Comparison of ENCODE assay signal across 21 cellular contexts in the genomic region with DNA sequence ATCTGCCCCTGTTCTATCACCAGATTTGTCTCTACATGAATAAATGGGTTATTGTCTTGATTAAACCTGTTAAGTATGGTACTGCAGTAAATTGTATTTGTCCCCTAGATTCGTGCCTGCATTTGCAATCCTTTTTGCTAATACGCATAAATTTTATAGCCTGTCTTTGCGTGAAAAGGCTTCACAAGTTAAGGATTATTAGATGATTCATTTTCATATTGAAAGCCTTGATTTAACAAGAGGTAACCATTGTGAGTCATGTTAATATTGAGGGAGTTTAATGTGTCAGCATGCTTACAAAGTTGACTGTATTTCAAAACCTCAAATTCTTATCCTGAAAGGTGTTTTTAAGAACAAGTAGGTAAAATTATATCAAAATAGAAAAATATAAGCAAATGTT.
DNase-seq lines count a peak whose midpoint lies in the region; ATAC-seq, FAIRE-seq and TF ChIP-seq lines count a peak whose summit lies in the region.
"Had no signal": no experiment of that assay in that cellular context is flagged by ENCODE, and none has a peak within 500 bp of the region (broad histone marks: within the 10 kb centered on the region; RNA-seq: fewer than 3 reads in every experiment).

No MANE protein-coding gene starts in this region.

- H3K27ac Mint-ChIP-seq in MCF 10A (ENCODE audit: low read depth, unreplicated experiment) = peak overlapping the region; percentile 82
- H3K27ac Mint-ChIP-seq: activated naive CD4-positive, alpha-beta T cell treated with anti-CD3 and anti-CD28 coated beads, Interleukin-2, amount 50 U/mL, for 72 hours; CD14-positive monocyte; GM23338; naive thymus-derived CD8-positive, alpha-beta T cell had no signal

- no peaks in the 10 kb centered on the region for H3K27me3 Mint-ChIP-seq in MCF 10A (ENCODE audit: insufficient read depth, unreplicated experiment)

- 88 to 95% (median 92%) methylated on average over 3 of the region's 3 CpGs for WGBS in heart left ventricle, 4 donors

- intact Hi-C loops in MCF 10A (cut with micrococcal nuclease) (loop anchor here (5.0 to 10.0 kb wide), 5 partner anchors 59 to 376 kb away; no protein-coding TSS in a partner anchor), breast epithelium (cut with DNase I; ENCODE audit: low total_unique reads) (no loop called here), heart left ventricle (cut with DNase I) (no loop called here)

- H3K4me1 ChIP-seq in breast epithelium (no peaks in the 10 kb centered on the region), thoracic aorta (ENCODE audit: control insufficient read depth in 1 of 2, low read depth in 2 of 2) (peaks cover 0 to 23% of the 10 kb centered on the region in 2 donors), heart left ventricle (peaks cover 0 to 7% (median 0%) of the 10 kb centered on the region in 12 donors)
- H3K4me1 ChIP-seq: testis had no signal

- H3K4me3 ChIP-seq in breast epithelium (no peak overlapping the region), thoracic aorta (no peak overlapping the region), heart left ventricle (no peak overlapping the region)
- H3K4me3 ChIP-seq: GM23338, testis had no signal

- peaks cover 4% of the 10 kb centered on the region for H3K36me3 Mint-ChIP-seq in MCF 10A (ENCODE audit: insufficient read depth, unreplicated experiment)
- H3K36me3 Mint-ChIP-seq: activated naive CD4-positive, alpha-beta T cell treated with anti-CD3 and anti-CD28 coated beads, Interleukin-2, amount 50 U/mL, for 72 hours; CD14-positive monocyte; naive thymus-derived CD8-positive, alpha-beta T cell had no signal

- peak; percentile 45 for FAIRE-seq in islet of Langerhans (lab: Jason Lieb, UNC)
- FAIRE-seq: A204.1, GM18507 had no signal

- DNase-seq in MCF 10A (ENCODE audit: unreplicated experiment) = peak; percentile 57
- no peak for DNase-seq in breast epithelium (ENCODE audit: low spot score in 2 of 2)
- DNase-seq in amniotic epithelial cell (ENCODE audit: low read depth) = peak; percentile 39
- DNase-seq in thoracic aorta (ENCODE audit: low spot score) = no peak
- DNase-seq in NCI-H2107 (lab: John Stamatoyannopoulos, UW) = no peak
- no peak for DNase-seq in heart left ventricle
- DNase-seq in KG1 (lab: John Stamatoyannopoulos, UW) = no peak
- DNase-seq: activated CD4-positive, alpha-beta T cell treated with anti-CD3 and anti-CD28 coated beads, Interleukin-2, amount 50 U/mL, for 4 hours; naive thymus-derived CD8-positive, alpha-beta T cell; NCI-H1930; NCI-H446 treated with DMSO at 0.1 percent for 48 hours; SHP77; stimulated activated CD4-positive, alpha-beta T cell treated with anti-CD3 and anti-CD28 coated beads, Interleukin-12 subunit alpha, Interleukin-12 subunit beta, amount 100 ng/mL, for 4 hours; testis had no signal

- TF ChIP-seq POLR2A in breast epithelium (IDR thresholded peaks at IDR 0.05) (no peak), heart left ventricle (IDR thresholded peaks at IDR 0.05) (no peak)

- H3K27ac ChIP-seq in breast epithelium = no peak overlapping the region
- peak overlapping the region; percentile 66 to 74 for H3K27ac ChIP-seq in thoracic aorta
- no peak overlapping the region for H3K27ac ChIP-seq in heart left ventricle
- H3K27ac ChIP-seq: testis, VCaP had no signal

- CTCF ChIA-PET in MCF 10A (lab: Yijun Ruan, JAX) = interaction anchor here (0.6 to 2.0 kb wide), 7 partner anchors 26 to 267 kb away, joined by 3 to 7 read pairs (median 4); a partner anchor contains a TSS

- TF ChIP-seq CTCF in MCF 10A (IDR thresholded peaks at IDR 0.05; ENCODE audit: unreplicated experiment) (no peak), breast epithelium (IDR thresholded peaks at IDR 0.05) (no peak), thoracic aorta (IDR thresholded peaks at IDR 0.05) (no peak), heart left ventricle (IDR thresholded peaks at IDR 0.05) (no peak)

- BruUV-seq in MCF 10A (replicated peaks; lab: Mats Ljungman, UMichigan) = no TSS peak

- peaks cover 9% of the 10 kb centered on the region for H3K9me3 Mint-ChIP-seq in MCF 10A (ENCODE audit: unreplicated experiment)
- H3K9me3 Mint-ChIP-seq: GM23338 had no signal

- H3K4me3 Mint-ChIP-seq in MCF 10A (ENCODE audit: unreplicated experiment) = peak overlapping the region; percentile 15
- H3K4me3 Mint-ChIP-seq: CD14-positive monocyte; GM23338; naive thymus-derived CD8-positive, alpha-beta T cell had no signal

- H3K27me3 ChIP-seq in breast epithelium (no peaks in the 10 kb centered on the region), thoracic aorta (replicated peaks; ENCODE audit: insufficient read depth) (no peaks in the 10 kb centered on the region), heart left ventricle (no peaks in the 10 kb centered on the region)
- H3K27me3 ChIP-seq: testis had no signal

- no peak for ATAC-seq in thoracic aorta (ENCODE audit: insufficient number of reproducible peaks, low FRiP score, low read depth)
- ATAC-seq in heart left ventricle = no peak
- ATAC-seq: GM23338; naive thymus-derived CD8-positive, alpha-beta T cell had no signal

- H3K9me3 ChIP-seq in breast epithelium = no peaks in the 10 kb centered on the region
- H3K9me3 ChIP-seq in thoracic aorta = peaks cover 5% of the 10 kb centered on the region
- peaks cover 0 to 12% (median 5%) of the 10 kb centered on the region in 12 donors for H3K9me3 ChIP-seq in heart left ventricle
- H3K9me3 ChIP-seq: testis had no signal

- POLR2A ChIA-PET in MCF 10A (lab: Yijun Ruan, JAX) = interaction anchor here (0.9 to 5.2 kb wide), 18 partner anchors 11 to 367 kb away, joined by 3 to 44 read pairs (median 6); a partner anchor contains a TSS

- H3K36me3 ChIP-seq in breast epithelium (no peaks in the 10 kb centered on the region), thoracic aorta (no peaks in the 10 kb centered on the region), heart left ventricle (no peaks in the 10 kb centered on the region)

- H3K4me1 Mint-ChIP-seq in MCF 10A (ENCODE audit: insufficient read depth, unreplicated experiment) = peaks cover 38% of the 10 kb centered on the region
- H3K4me1 Mint-ChIP-seq: CD14-positive monocyte; GM23338; naive thymus-derived CD8-positive, alpha-beta T cell had no signal

Comparison
In these comparisons a context has a peak if more than half of its experiments do, and no peak if none do; other contexts are left out.
1. DNase-seq: peak in MCF 10A (single experiment) and amniotic epithelial cell (single experiment); none in breast epithelium (0 of 2), thoracic aorta (single experiment), NCI-H2107 (single experiment), heart left ventricle (0 of 5) and KG1 (single experiment).
2. H3K27ac ChIP-seq: peak in thoracic aorta (2 of 2); none in breast epithelium (0 of 2) and heart left ventricle (0 of 12).